ENCODE assay signal across 1 cellular context in genomic region chr11:1389103-1389931, GRCh38.
TF ChIP-seq lines count a peak whose summit lies in the region.

No MANE protein-coding gene starts in this region.

TF ChIP-seq in H1, 55 proteins besides CTCF, POLR2A, EP300 and RAD21:
- TF ChIP-seq ASH2L (IDR thresholded peaks at IDR 0.05; ENCODE audit: low read length): no peak
- TF ChIP-seq KDM5A (IDR thresholded peaks at IDR 0.05; ENCODE audit: low read length): no peak
- TF ChIP-seq CREB1 (IDR thresholded peaks at IDR 0.05): no peak
- no peak for TF ChIP-seq ATF3 (IDR thresholded peaks at IDR 0.05; ENCODE audit: insufficient read depth, low read depth, low read length)
- no peak for TF ChIP-seq ZNF274 (IDR thresholded peaks at IDR 0.05; ENCODE audit: borderline replicate concordance, extremely low read depth, low read length)
- no peak for TF ChIP-seq SAP30 (IDR thresholded peaks at IDR 0.05; ENCODE audit: insufficient read depth, insufficient replicate concordance, low read length)
- TF ChIP-seq TBP (IDR thresholded peaks at IDR 0.05; ENCODE audit: low read depth, low read length): no peak
- TF ChIP-seq YY1 (IDR thresholded peaks at IDR 0.05; ENCODE audit: low read depth, low read length): peak; percentile 44
- TF ChIP-seq SIX5 (IDR thresholded peaks at IDR 0.05; ENCODE audit: low read depth, low read length): no peak
- TF ChIP-seq E2F6 (IDR thresholded peaks at IDR 0.05): peak; percentile 92
- TF ChIP-seq RBBP5 (IDR thresholded peaks at IDR 0.05; ENCODE audit: borderline replicate concordance, low read depth, low read length): no peak; the same call in 1 of the 2 replicates
- TF ChIP-seq CEBPB (IDR thresholded peaks at IDR 0.05; ENCODE audit: low read depth, low read length): no peak
- no peak for TF ChIP-seq RFX5 (IDR thresholded peaks at IDR 0.05; ENCODE audit: borderline replicate concordance, low read depth, low read length)
- TF ChIP-seq CBX5 (IDR thresholded peaks at IDR 0.05; ENCODE audit: low read depth, low read length): no peak
- TF ChIP-seq BCL11A (IDR thresholded peaks at IDR 0.05; ENCODE audit: low read depth in 2 of 2, low read length in 2 of 2): no peak
- TF ChIP-seq JUN (IDR thresholded peaks at IDR 0.05; ENCODE audit: low read depth, low read length): no peak
- no peak for TF ChIP-seq EZH2 (IDR thresholded peaks at IDR 0.05; ENCODE audit: low read depth, low read length, severe bottlenecking)
- TF ChIP-seq CTBP2 (IDR thresholded peaks at IDR 0.05; ENCODE audit: borderline replicate concordance, insufficient read depth, insufficient read length, low read length): no peak
- no peak for TF ChIP-seq ATF2 (IDR thresholded peaks at IDR 0.05; ENCODE audit: low read length)
- 0 out of 2 replicates have a peak, but pooled peaks have one; percentile 7 for TF ChIP-seq SUZ12 (IDR thresholded peaks at IDR 0.05; ENCODE audit: low read length)
- no peak for TF ChIP-seq GTF2F1 (IDR thresholded peaks at IDR 0.05; ENCODE audit: borderline replicate concordance, low read depth, low read length)
- no peak for TF ChIP-seq TAF1 (IDR thresholded peaks at IDR 0.05; ENCODE audit: low read depth, low read length)
- no peak for TF ChIP-seq CHD7 (IDR thresholded peaks at IDR 0.05; ENCODE audit: insufficient replicate concordance, low read length)
- TF ChIP-seq GABPA (IDR thresholded peaks at IDR 0.05; ENCODE audit: borderline replicate concordance, insufficient read depth, low read length): no peak
- TF ChIP-seq EGR1 (IDR thresholded peaks at IDR 0.05; ENCODE audit: borderline replicate concordance, low read depth, low read length): no peak
- TF ChIP-seq HDAC6 (IDR thresholded peaks at IDR 0.05; ENCODE audit: low read depth, low read length): no peak
- TF ChIP-seq MAX (IDR thresholded peaks at IDR 0.05): peak; percentile 65
- no peak for TF ChIP-seq BACH1 (IDR thresholded peaks at IDR 0.05; ENCODE audit: low read length)
- TF ChIP-seq CHD1 (IDR thresholded peaks at IDR 0.05; ENCODE audit: low read depth, low read length): no peak
- no peak for TF ChIP-seq TCF12 (IDR thresholded peaks at IDR 0.05; ENCODE audit: low read depth, low read length)
- TF ChIP-seq POU5F1 (IDR thresholded peaks at IDR 0.05; ENCODE audit: low read depth, low read length): no peak
- TF ChIP-seq RXRA (IDR thresholded peaks at IDR 0.05; ENCODE audit: insufficient read depth, low read depth, low read length): no peak
- TF ChIP-seq CBX8 (IDR thresholded peaks at IDR 0.05; ENCODE audit: borderline replicate concordance, low read depth, low read length): no peak
- TF ChIP-seq TEAD4 (IDR thresholded peaks at IDR 0.05; ENCODE audit: low read depth, low read length): no peak
- no peak for TF ChIP-seq SP1 (IDR thresholded peaks at IDR 0.05; ENCODE audit: low read depth, low read length)
- TF ChIP-seq USF2 (IDR thresholded peaks at IDR 0.05; ENCODE audit: low read length): no peak
- no peak for TF ChIP-seq BRCA1 (IDR thresholded peaks at IDR 0.05; ENCODE audit: low read depth, low read length)
- no peak for TF ChIP-seq NRF1 (IDR thresholded peaks at IDR 0.05; ENCODE audit: low read depth, low read length)
- no peak for TF ChIP-seq TAF7 (optimal IDR thresholded peaks at IDR 0.05; ENCODE audit: borderline replicate concordance, low read depth, low read length)
- no peak for TF ChIP-seq CHD2 (IDR thresholded peaks at IDR 0.05; ENCODE audit: low read length)
- 0 out of 2 replicates have a peak, but pooled peaks have one; percentile 41 for TF ChIP-seq PHF8 (conservative IDR thresholded peaks at IDR 0.05; ENCODE audit: low read depth, low read length)
- no peak; a peak in 1 of 4 replicates for TF ChIP-seq SIN3A (conservative IDR thresholded peaks at IDR 0.05 in 1 of 2, IDR thresholded peaks at IDR 0.05 in 1 of 2; ENCODE audit: low read depth in 1 of 2, low read length in 2 of 2)
- TF ChIP-seq KDM4A (IDR thresholded peaks at IDR 0.05; ENCODE audit: low read depth, low read length, severe bottlenecking): peak; percentile 91
- no peak for TF ChIP-seq RNF2 (IDR thresholded peaks at IDR 0.05; ENCODE audit: borderline replicate concordance, low read depth, low read length, missing control alignments, poor library complexity, severe bottlenecking)
- TF ChIP-seq MAFK (IDR thresholded peaks at IDR 0.05; ENCODE audit: low read depth, low read length): no peak
- TF ChIP-seq FOSL1 (IDR thresholded peaks at IDR 0.05; ENCODE audit: insufficient read depth, low read depth, low read length): no peak
- 0 out of 2 replicates have a peak, but pooled peaks have one; percentile 70 for TF ChIP-seq SP4 (IDR thresholded peaks at IDR 0.05; ENCODE audit: low read length)
- no peak for TF ChIP-seq KDM1A (IDR thresholded peaks at IDR 0.05; ENCODE audit: borderline replicate concordance, low read length)
- no peak for TF ChIP-seq SP2 (IDR thresholded peaks at IDR 0.05; ENCODE audit: low read length)
- no peak for TF ChIP-seq JUND (IDR thresholded peaks at IDR 0.05; ENCODE audit: low read length)
